ENCODE assay signal across 13 cellular contexts in genomic region chr11:12810497-12810896, GRCh38.
DNase-seq lines count a peak whose midpoint lies in the region; ATAC-seq and TF ChIP-seq lines count a peak whose summit lies in the region.
"Had no signal": no experiment of that assay in that cellular context is flagged by ENCODE, and none has a peak within 500 bp of the region (broad histone marks: within the 10 kb centered on the region; RNA-seq: fewer than 3 reads in every experiment).

No MANE protein-coding gene starts in this region.

- ATAC-seq in left lung: no peak

- peaks cover 96% of the 10 kb centered on the region for H3K79me2 ChIP-seq in mammary epithelial cell (ENCODE audit: insufficient read depth, low read length)

- no peaks in the 10 kb centered on the region for H3K36me3 Mint-ChIP-seq in mesothelial cell of epicardium

- H3K27me3 Mint-ChIP-seq in mesothelial cell of epicardium (ENCODE audit: low read depth): no peaks in the 10 kb centered on the region

- intact Hi-C loops in mammary epithelial cell (cut with micrococcal nuclease) (no loop called here), left lung (cut with DNase I) (no loop called here)

- TF ChIP-seq CTCF in mammary epithelial cell (conservative IDR thresholded peaks at IDR 0.05 in 1 of 2, IDR thresholded peaks at IDR 0.05 in 1 of 2; ENCODE audit: extremely low read depth in 1 of 2, insufficient read depth in 1 of 2, low read depth in 1 of 2, low read length in 2 of 2) (no peak), mesothelial cell of epicardium (IDR thresholded peaks at IDR 0.05; ENCODE audit: unreplicated experiment) (no peak), left lung (IDR thresholded peaks at IDR 0.05) (no peak)

- no peak overlapping the region for H3K4me2 ChIP-seq in mammary epithelial cell (ENCODE audit: insufficient read depth, low read depth, low read length)

- BruUV-seq in mammary epithelial cell (replicated peaks; lab: Mats Ljungman, UMichigan): no TSS peak

- no peaks in the 10 kb centered on the region for H3K9me3 Mint-ChIP-seq in mesothelial cell of epicardium
- H3K9me3 Mint-ChIP-seq: activated naive CD4-positive, alpha-beta T cell treated with anti-CD3 and anti-CD28 coated beads for 36 hours had no signal

- WGBS in mammary epithelial cell (ENCODE audit: low coverage, missing lambda C conversion rate): 18% methylated on average over 6 of the region's 6 CpGs

- peak overlapping the region; percentile 86 for H3K27ac Mint-ChIP-seq in mesothelial cell of epicardium
- H3K27ac Mint-ChIP-seq: activated naive CD4-positive, alpha-beta T cell treated with anti-CD3 and anti-CD28 coated beads for 36 hours had no signal

- DNase-seq in A172 (ENCODE audit: low spot score): peak; percentile 59
- DNase-seq in MG63: peak; percentile 71
- no peak for DNase-seq in mammary epithelial cell
- no peak for DNase-seq in mesothelial cell of epicardium (ENCODE audit: low spot score in 2 of 2, unreplicated experiment in 2 of 2)
- DNase-seq in islet precursor cell: no peak
- no peak for DNase-seq in left lung
- no peak for DNase-seq in NCI-H2029 treated with DMSO at 0.1 percent for 48 hours (lab: John Stamatoyannopoulos, UW)
- DNase-seq in stimulated activated naive CD4-positive, alpha-beta T cell (lab: John Stamatoyannopoulos, UW): no peak
- DNase-seq: ACHN; activated naive CD4-positive, alpha-beta T cell treated with anti-CD3 and anti-CD28 coated beads for 36 hours; NCI-H1092 treated with DMSO at 0.1 percent for 48 hours; stimulated activated CD4-positive, alpha-beta T cell treated with anti-CD3 and anti-CD28 coated beads, Interleukin-12 subunit alpha, Interleukin-12 subunit beta, amount 100 ng/mL, for 4 hours had no signal

- no peaks in the 10 kb centered on the region for H3K27me3 ChIP-seq in MG63
- no peaks in the 10 kb centered on the region for H3K27me3 ChIP-seq in mammary epithelial cell (ENCODE audit: insufficient read depth, low read length)
- H3K27me3 ChIP-seq in left lung: no peaks in the 10 kb centered on the region

- in situ Hi-C loops in mammary epithelial cell (cut with MboI; ENCODE audit: low sequenced_read_pairs in 2 of 2): no loop called here

- no peak overlapping the region for H3K9ac ChIP-seq in mammary epithelial cell (ENCODE audit: insufficient read depth, low read length)

- dilution Hi-C loops in mammary epithelial cell (cut with HindIII; ENCODE audit: low sequenced_read_pairs): loop anchor here (5.0 kb wide), 1 partner anchor 88 kb away; no protein-coding TSS in a partner anchor

- no peak overlapping the region for H2AFZ ChIP-seq in mammary epithelial cell (ENCODE audit: low read depth, low read length)

- no peaks in the 10 kb centered on the region for H4K20me1 ChIP-seq in mammary epithelial cell (ENCODE audit: insufficient read depth, low read length)

- CTCF ChIA-PET in mammary epithelial cell (lab: Charles Lee; ENCODE audit: low non-redundant PET): interaction anchor here (0.6 kb wide), 1 partner anchor 119 kb away, joined by 3 read pairs; no protein-coding TSS in a partner anchor

- H3K36me3 ChIP-seq in MG63: peaks cover 9% of the 10 kb centered on the region
- no peaks in the 10 kb centered on the region for H3K36me3 ChIP-seq in mammary epithelial cell (ENCODE audit: insufficient read depth, low read length)
- no peaks in the 10 kb centered on the region for H3K36me3 ChIP-seq in left lung

- H3K4me3 ChIP-seq in MG63 (no peak overlapping the region), mammary epithelial cell (replicated peaks in 1 of 3; ENCODE audit: insufficient read depth in 1 of 3, low read depth in 2 of 3, low read length in 3 of 3) (no peak overlapping the region), left lung (no peak overlapping the region)
- H3K4me3 ChIP-seq: SK-N-MC had no signal

- H3K4me3 Mint-ChIP-seq in mesothelial cell of epicardium: no peak overlapping the region
- H3K4me3 Mint-ChIP-seq: activated naive CD4-positive, alpha-beta T cell treated with anti-CD3 and anti-CD28 coated beads for 36 hours had no signal

- H3K9me3 ChIP-seq in MG63: no peaks in the 10 kb centered on the region
- no peaks in the 10 kb centered on the region for H3K9me3 ChIP-seq in mammary epithelial cell (replicated peaks; ENCODE audit: insufficient read depth, low read length)
- H3K9me3 ChIP-seq in left lung: no peaks in the 10 kb centered on the region

- H3K4me1 Mint-ChIP-seq in mesothelial cell of epicardium: peaks cover 92% of the 10 kb centered on the region

- H3K4me1 ChIP-seq in mammary epithelial cell (ENCODE audit: insufficient read depth, low read length): peaks cover 81% of the 10 kb centered on the region
- peaks cover 20 to 27% of the 10 kb centered on the region in 2 donors for H3K4me1 ChIP-seq in left lung

- H3K27ac ChIP-seq in mammary epithelial cell (ENCODE audit: insufficient read depth, low read depth, low read length) (peak overlapping the region; percentile 47), left lung (no peak overlapping the region)
- H3K27ac ChIP-seq: SK-N-MC had no signal

Comparison
In these comparisons a context has a peak if more than half of its experiments do, and no peak if none do; other contexts are left out.
1. DNase-seq: peak in A172 (single experiment) and MG63 (single experiment); none in mammary epithelial cell (single experiment), mesothelial cell of epicardium (0 of 2), islet precursor cell (single experiment), left lung (0 of 2), NCI-H2029 treated with DMSO at 0.1 percent for 48 hours (single experiment) and stimulated activated naive CD4-positive, alpha-beta T cell (0 of 6).